19 cellular contexts compared by ENCODE assay signal in the genomic region with DNA sequence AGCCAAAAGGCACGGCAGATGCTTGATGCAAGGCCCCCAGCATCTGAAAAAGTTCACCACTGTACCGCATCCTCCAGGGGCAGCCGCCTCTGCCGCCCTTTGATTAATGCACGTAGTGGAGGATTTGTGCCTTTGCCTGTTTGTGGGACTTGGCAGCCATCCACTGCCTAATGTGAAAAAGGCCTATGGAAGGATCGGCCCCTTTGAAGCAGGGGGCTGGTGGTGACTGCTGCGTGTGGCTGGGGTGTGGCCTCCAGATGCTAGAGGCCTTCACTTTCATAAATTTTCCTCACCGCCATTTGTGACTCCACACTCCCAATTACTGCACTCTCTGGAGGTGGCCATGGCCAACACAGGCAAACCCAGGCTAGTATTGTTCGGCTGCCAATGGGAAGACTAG.
"Had no signal": no experiment of that assay in that cellular context is flagged by ENCODE, and none has a peak within 500 bp of the region (broad histone marks: within the 10 kb centered on the region; RNA-seq: fewer than 3 reads in every experiment).

No MANE protein-coding gene starts in this region.

- ATAC-seq: activated CD4-positive, CD25-positive, alpha-beta regulatory T cell treated with anti-CD3 and anti-CD28 coated beads, Interleukin-2, amount 50 U/mL, for 24 hours; left ventricle myocardium superior; sciatic nerve; stimulated activated effector memory CD8-positive, alpha-beta T cell treated with anti-CD3 and anti-CD28 coated beads, Interleukin-12 subunit alpha, Interleukin-12 subunit beta, amount 100 ng/mL, for 72 hours; stimulated activated naive CD8-positive, alpha-beta T cell treated with anti-CD3 and anti-CD28 coated beads, Interleukin-15, amount 100 ng/mL, for 72 hours had no signal

- H3K27ac ChIP-seq: hepatocyte, tibial artery had no signal

- H3K4me3 ChIP-seq: hepatocyte, tibial artery had no signal

- DNase-seq: activated CD4-positive, alpha-beta memory T cell treated with anti-CD3 and anti-CD28 coated beads, Interleukin-2, amount 10 ng/mL, durations not matched to agents 7 days and 5 days; activated CD4-positive, alpha-beta T cell treated with anti-CD3 and anti-CD28 coated beads, Interleukin-2, amount 10 ng/mL, durations not matched to agents 24 days and 14 days; activated effector memory CD4-positive, alpha-beta T cell treated with anti-CD3 and anti-CD28 coated beads, Interleukin-2, amount 50 U/mL, for 16 hours; activated naive CD4-positive, alpha-beta T cell treated with anti-CD3 and anti-CD28 coated beads, Interleukin-2, amount 10 ng/mL, durations not matched to agents 7 days and 5 days; activated T-cell treated with anti-CD3 and anti-CD28 coated beads for 4 hours; effector memory CD4-positive, alpha-beta T cell; foreskin melanocyte; glutamatergic neuron; kidney glomerular epithelial cell; left ventricle myocardium superior; mammary epithelial cell; small intestine; stimulated activated CD4-positive, alpha-beta T cell treated with anti-CD3 and anti-CD28 coated beads, Interleukin-2, amount 100 ng/mL, for 24 hours; stimulated activated naive CD8-positive, alpha-beta T cell treated with anti-CD3 and anti-CD28 coated beads, Interleukin-15, amount 100 ng/mL, for 72 hours; tibial artery had no signal

- H3K4me2 ChIP-seq: hepatocyte had no signal

- H3K79me2 ChIP-seq: hepatocyte had no signal

- H3K36me3 ChIP-seq: tibial artery had no signal

- H3K4me1 ChIP-seq: tibial artery had no signal

- H3K27me3 ChIP-seq: hepatocyte, tibial artery had no signal
